Comparison of ENCODE assay signal across 26 cellular contexts in the genomic region with DNA sequence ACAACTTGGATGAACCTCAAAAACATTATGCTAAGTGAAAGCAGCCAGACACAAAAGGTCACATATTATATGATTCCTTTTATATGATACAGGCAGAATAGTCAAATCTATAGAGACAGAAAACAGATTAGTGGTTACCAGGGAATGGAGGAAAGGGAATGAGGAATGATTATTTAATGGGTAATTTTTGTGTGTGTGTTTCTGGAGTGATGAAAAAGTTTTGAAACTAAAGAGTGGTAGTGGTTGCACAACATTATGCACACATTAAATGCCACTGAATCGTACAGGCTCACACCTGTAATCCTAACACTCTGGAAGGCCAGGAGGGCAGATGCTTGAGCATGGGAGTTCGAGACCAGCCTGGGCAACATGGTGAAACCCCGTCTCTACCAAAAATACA. TPM values are rescaled to one million over a fixed set of nuclear protein-coding genes. Genes with fewer than 3 reads are reported as not detected.
"Had no signal": no experiment of that assay in that cellular context is flagged by ENCODE, and none has a peak within 500 bp of the region (broad histone marks: within the 10 kb centered on the region; RNA-seq: fewer than 3 reads in every experiment).

No MANE protein-coding gene starts in this region.

- DNase-seq: dorsolateral prefrontal cortex; effector CD4-positive, alpha-beta T cell; mesenchymal stem cell; mucosa of descending colon; naive B cell; right lobe of liver; small intestine; stimulated activated CD4-positive, alpha-beta T cell treated with anti-CD3 and anti-CD28 coated beads, Interleukin-12 subunit alpha, Interleukin-12 subunit beta, amount 100 ng/mL, for 4 hours; stimulated activated CD4-positive, alpha-beta T cell treated with anti-CD3 and anti-CD28 coated beads, Interleukin-1b, Interleukin-23, amount 100 ng/mL, for 48 hours; stimulated activated CD4-positive, alpha-beta T cell treated with anti-CD3 and anti-CD28 coated beads, Interleukin-4, amount 100 ng/mL, for 1 hour; stimulated activated CD8-positive, alpha-beta memory T cell treated with anti-CD3 and anti-CD28 coated beads, Interleukin-4, amount 100 ng/mL, for 48 hours; stimulated activated naive CD4-positive, alpha-beta T cell; stimulated activated naive CD8-positive, alpha-beta T cell treated with anti-CD3 and anti-CD28 coated beads, Interleukin-15, amount 100 ng/mL, for 72 hours; transverse colon; upper lobe of right lung; uterus had no signal

- H3K9me3 ChIP-seq: mucosa of descending colon, neutrophil, right lobe of liver, suprapubic skin, transverse colon, upper lobe of right lung, uterus had no signal

- H3K4me3 Mint-ChIP-seq: mesothelial cell of epicardium; naive B cell; natural killer cell treated with Interleukin-12 subunit alpha and Interleukin-12 subunit beta and Interleukin-15 and Interleukin-18, amount 100 ng/mL, for 72 hours; neural crest cell; stimulated activated naive CD8-positive, alpha-beta T cell treated with anti-CD3 and anti-CD28 coated beads, Interleukin-15, amount 100 ng/mL, for 72 hours had no signal

- H3K4me1 Mint-ChIP-seq: naive B cell; neural crest cell; stimulated activated naive CD8-positive, alpha-beta T cell treated with anti-CD3 and anti-CD28 coated beads, Interleukin-15, amount 100 ng/mL, for 72 hours had no signal

- H3K4me1 ChIP-seq: right lobe of liver, upper lobe of right lung had no signal

- H3K4me3 ChIP-seq: dorsolateral prefrontal cortex, lung, mucosa of descending colon, right lobe of liver, suprapubic skin, transverse colon, upper lobe of right lung, uterus had no signal

- H3K9me3 Mint-ChIP-seq: mesothelial cell of epicardium had no signal

- H3K36me3 ChIP-seq: neutrophil, right lobe of liver, suprapubic skin, transverse colon, upper lobe of right lung, uterus had no signal

- H3K36me3 Mint-ChIP-seq: mesothelial cell of epicardium; natural killer cell treated with Interleukin-12 subunit alpha and Interleukin-12 subunit beta and Interleukin-15 and Interleukin-18, amount 100 ng/mL, for 72 hours had no signal

- H3K9ac ChIP-seq: parathyroid adenoma had no signal

- H3K27me3 ChIP-seq: dorsolateral prefrontal cortex, neutrophil, right lobe of liver, suprapubic skin, transverse colon, upper lobe of right lung, uterus had no signal

- ATAC-seq: mucosa of descending colon; natural killer cell treated with Interleukin-12 subunit alpha and Interleukin-12 subunit beta and Interleukin-15 and Interleukin-18, amount 100 ng/mL, for 72 hours; right lobe of liver; stimulated activated naive CD8-positive, alpha-beta T cell treated with anti-CD3 and anti-CD28 coated beads, Interleukin-15, amount 100 ng/mL, for 72 hours had no signal

- H3K27ac Mint-ChIP-seq: mesothelial cell of epicardium; naive B cell; natural killer cell treated with Interleukin-12 subunit alpha and Interleukin-12 subunit beta and Interleukin-15 and Interleukin-18, amount 100 ng/mL, for 72 hours; progenitor cell of endocrine pancreas; stimulated activated naive CD8-positive, alpha-beta T cell treated with anti-CD3 and anti-CD28 coated beads, Interleukin-15, amount 100 ng/mL, for 72 hours had no signal

- H3K27ac ChIP-seq: dorsolateral prefrontal cortex, neutrophil, parathyroid adenoma, right lobe of liver, suprapubic skin, transverse colon, uterus had no signal

- H2AFZ ChIP-seq: parathyroid adenoma had no signal

- H3K79me2 ChIP-seq: parathyroid adenoma had no signal

RNA-seq across cellular contexts. Expression of a gene that starts 19.6 kb away (rescaled TPM):
- total RNA-seq: frontal cortex; natural killer cell treated with Interleukin-12 subunit alpha and Interleukin-12 subunit beta and Interleukin-15 and Interleukin-18, amount 100 ng/mL, for 72 hours had no signal
- polyA plus RNA-seq: keratinocyte had no signal
